In the genomic region with DNA sequence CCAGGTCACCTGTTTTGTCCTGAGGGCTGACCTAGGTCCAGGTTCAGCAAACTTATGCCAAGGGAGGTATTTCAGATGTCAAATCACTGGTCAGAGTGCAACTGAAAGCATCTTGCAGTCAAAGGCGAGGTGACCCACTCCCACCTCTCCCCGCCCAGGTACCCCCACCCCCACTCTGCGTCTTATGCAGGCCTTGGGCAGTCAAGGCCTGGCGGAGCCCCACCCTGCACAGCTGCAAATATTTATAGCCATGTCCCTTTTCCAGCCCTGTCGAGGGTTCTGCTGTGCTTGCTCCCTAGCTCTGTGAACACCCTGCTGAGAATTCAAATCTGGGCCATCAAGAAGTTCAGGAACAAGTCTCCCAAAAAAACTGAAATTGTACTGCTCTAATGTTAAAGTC, we compare ENCODE assay signal across 23 cellular contexts. TPM values are rescaled to one million over a fixed set of nuclear protein-coding genes. Genes with fewer than 3 reads are reported as not detected.
"Had no signal": no experiment of that assay in that cellular context is flagged by ENCODE, and none has a peak within 500 bp of the region (broad histone marks: within the 10 kb centered on the region; RNA-seq: fewer than 3 reads in every experiment).

No MANE protein-coding gene starts in this region.

- H3K27ac ChIP-seq: colonic mucosa, dorsolateral prefrontal cortex, left lung, parathyroid adenoma, transverse colon had no signal

- H3K36me3 ChIP-seq: colonic mucosa, left lung, transverse colon had no signal

- ATAC-seq: activated CD8-positive, alpha-beta memory T cell treated with anti-CD3 and anti-CD28 coated beads, Interleukin-2, amount 10 ng/mL, durations not matched to agents 7 days and 5 days; activated CD8-positive, alpha-beta T cell treated with anti-CD3 and anti-CD28 coated beads, Interleukin-2, amount 10 ng/mL, durations not matched to agents 7 days and 5 days; left lung had no signal

- DNase-seq: activated CD4-positive, alpha-beta T cell treated with anti-CD3 and anti-CD28 coated beads, Interleukin-2, amount 50 U/mL, for 1 hour; activated CD4-positive, CD25-positive, alpha-beta regulatory T cell treated with anti-CD3 and anti-CD28 coated beads, Interleukin-2, amount 50 U/mL, for 72 hours; activated CD8-positive, alpha-beta memory T cell treated with anti-CD3 and anti-CD28 coated beads, Interleukin-2, amount 10 ng/mL, durations not matched to agents 7 days and 5 days; activated CD8-positive, alpha-beta T cell treated with anti-CD3 and anti-CD28 coated beads, Interleukin-2, amount 10 ng/mL, durations not matched to agents 7 days and 5 days; activated T-cell treated with anti-CD3 and anti-CD28 coated beads, Interleukin-2, amount 50 U/mL, for 48 hours; anterior cingulate cortex; cerebellar nuclear complex; colonic mucosa; effector memory CD4-positive, alpha-beta T cell; erythroblast; left lung; naive B cell; nucleus accumbens; stimulated activated CD4-positive, alpha-beta T cell treated with anti-CD3 and anti-CD28 coated beads, Interleukin-2, amount 100 ng/mL, for 48 hours; stimulated activated naive CD4-positive, alpha-beta T cell treated with Interleukin-2 at 50 U/mL for 16 hours; T-helper 2 cell; transverse colon had no signal

- H2AFZ ChIP-seq: parathyroid adenoma had no signal

- H3K9ac ChIP-seq: parathyroid adenoma had no signal

- H3K79me2 ChIP-seq: parathyroid adenoma had no signal

- H3K4me3 ChIP-seq: colonic mucosa, dorsolateral prefrontal cortex, heart left ventricle, left lung, transverse colon had no signal

- H3K9me3 ChIP-seq: colonic mucosa, heart left ventricle, left lung, transverse colon had no signal

- H3K27me3 ChIP-seq: colonic mucosa, dorsolateral prefrontal cortex, transverse colon had no signal

RNA-seq across cellular contexts. Expression of gene LDB3, which starts 47.5 kb away (rescaled TPM):
- total RNA-seq: activated T-helper 2 cell treated with anti-CD3 and anti-CD28 coated beads, Interferon-gamma antibody, Interleukin-2, Interleukin-4, amounts not matched to agents 10 μg/mL and 5 μg/mL and 100 μg/mL, durations not matched to agents 14 hours and 24 hours and 36 hours; bronchial epithelial cell; lung microvascular endothelial cell had no signal
